In genomic region chr10:22415072-22415471, GRCh38 we compare ENCODE assay signal across 33 cellular contexts.
"Had no signal": no experiment of that assay in that cellular context is flagged by ENCODE, and none has a peak within 500 bp of the region (broad histone marks: within the 10 kb centered on the region; RNA-seq: fewer than 3 reads in every experiment).

No MANE protein-coding gene starts in this region.

- H3K27ac ChIP-seq: adrenal gland, body of pancreas, colonic mucosa, epithelial cell of prostate, esophagus squamous epithelium had no signal

- H3K36me3 ChIP-seq: adrenal gland, colonic mucosa, esophagus squamous epithelium had no signal

- H3K4me3 Mint-ChIP-seq: activated CD4-positive, alpha-beta memory T cell treated with anti-CD3 and anti-CD28 coated beads, Interleukin-2, amount 10 ng/mL, durations not matched to agents 7 days and 5 days; activated CD4-positive, alpha-beta T cell treated with anti-CD3 and anti-CD28 coated beads, Interleukin-2, amount 10 ng/mL, durations not matched to agents 7 days and 5 days; activated naive CD4-positive, alpha-beta T cell treated with anti-CD3 and anti-CD28 coated beads, Interleukin-2, amount 50 U/mL, for 24 hours; activated naive CD8-positive, alpha-beta T cell treated with anti-CD3 and anti-CD28 coated beads for 36 hours; activated naive CD8-positive, alpha-beta T cell treated with anti-CD3 and anti-CD28 coated beads, Interleukin-2, amount 50 U/mL, for 24 hours; activated T-cell treated with anti-CD3 and anti-CD28 coated beads, Interleukin-2, amount 50 U/mL, for 24 hours; activated T-cell treated with anti-CD3 and anti-CD28 coated beads, Interleukin-2, amount 50 U/mL, for 72 hours; activated T-helper 17 cell treated with anti-CD3 and anti-CD28 coated beads, Interleukin-2, amount 50 U/mL, for 72 hours; T-helper 17 cell; T-helper 2 cell treated with Interferon-gamma antibody and Interleukin-4, amounts not matched to agents 5 μg/mL and 100 μg/mL, for 36 hours had no signal

- H3K27ac Mint-ChIP-seq: activated CD4-positive, alpha-beta memory T cell treated with anti-CD3 and anti-CD28 coated beads, Interleukin-2, amount 10 ng/mL, durations not matched to agents 7 days and 5 days; activated CD4-positive, alpha-beta T cell treated with anti-CD3 and anti-CD28 coated beads, Interleukin-2, amount 10 ng/mL, durations not matched to agents 7 days and 5 days; activated naive CD4-positive, alpha-beta T cell treated with anti-CD3 and anti-CD28 coated beads, Interleukin-2, amount 50 U/mL, for 24 hours; activated naive CD8-positive, alpha-beta T cell treated with anti-CD3 and anti-CD28 coated beads for 36 hours; activated naive CD8-positive, alpha-beta T cell treated with anti-CD3 and anti-CD28 coated beads, Interleukin-2, amount 50 U/mL, for 24 hours; activated T-cell treated with anti-CD3 and anti-CD28 coated beads, Interleukin-2, amount 50 U/mL, for 24 hours; activated T-cell treated with anti-CD3 and anti-CD28 coated beads, Interleukin-2, amount 50 U/mL, for 72 hours; activated T-helper 17 cell treated with anti-CD3 and anti-CD28 coated beads, Interleukin-2, amount 50 U/mL, for 72 hours; T-helper 17 cell; T-helper 2 cell treated with Interferon-gamma antibody and Interleukin-4, amounts not matched to agents 5 μg/mL and 100 μg/mL, for 36 hours had no signal

- H3K4me1 Mint-ChIP-seq: activated CD4-positive, alpha-beta memory T cell treated with anti-CD3 and anti-CD28 coated beads, Interleukin-2, amount 10 ng/mL, durations not matched to agents 7 days and 5 days; activated CD4-positive, alpha-beta T cell treated with anti-CD3 and anti-CD28 coated beads, Interleukin-2, amount 10 ng/mL, durations not matched to agents 7 days and 5 days; activated naive CD4-positive, alpha-beta T cell treated with anti-CD3 and anti-CD28 coated beads, Interleukin-2, amount 50 U/mL, for 24 hours; activated naive CD8-positive, alpha-beta T cell treated with anti-CD3 and anti-CD28 coated beads, Interleukin-2, amount 50 U/mL, for 24 hours; activated T-helper 17 cell treated with anti-CD3 and anti-CD28 coated beads, Interleukin-2, amount 50 U/mL, for 72 hours had no signal

- H3K4me3 ChIP-seq: adrenal gland, body of pancreas, colonic mucosa, esophagus squamous epithelium had no signal

- DNase-seq: activated CD4-positive, alpha-beta memory T cell treated with anti-CD3 and anti-CD28 coated beads, Interleukin-2, amount 10 ng/mL, durations not matched to agents 7 days and 5 days; activated CD4-positive, alpha-beta T cell treated with anti-CD3 and anti-CD28 coated beads for 1 hour; activated CD4-positive, alpha-beta T cell treated with anti-CD3 and anti-CD28 coated beads for 4 hours; activated CD4-positive, alpha-beta T cell treated with anti-CD3 and anti-CD28 coated beads, Interleukin-2, amount 10 ng/mL, durations not matched to agents 7 days and 5 days; activated CD4-positive, alpha-beta T cell treated with anti-CD3 and anti-CD28 coated beads, Interleukin-2, amount 50 U/mL, for 4 hours; activated CD8-positive, alpha-beta memory T cell treated with anti-CD3 and anti-CD28 coated beads, Interleukin-2, amount 50 U/mL, for 48 hours; activated effector memory CD4-positive, alpha-beta T cell treated with Interleukin-2 at 50 U/mL for 16 hours; activated gamma-delta T cell treated with Interleukin-2 at 50 U/mL for 16 hours; activated naive CD4-positive, alpha-beta T cell treated with Interleukin-2 at 50 U/mL for 16 hours; activated naive CD8-positive, alpha-beta T cell treated with anti-CD3 and anti-CD28 coated beads for 36 hours; activated naive CD8-positive, alpha-beta T cell treated with anti-CD3 and anti-CD28 coated beads, Interleukin-2, amount 50 U/mL, for 24 hours; activated T-cell treated with anti-CD3 and anti-CD28 coated beads for 4 hours; activated T-cell treated with anti-CD3 and anti-CD28 coated beads, Interleukin-2, amount 50 U/mL, for 24 hours; activated T-cell treated with anti-CD3 and anti-CD28 coated beads, Interleukin-2, amount 50 U/mL, for 72 hours; adrenal gland; amygdala; aorta; body of pancreas; caudate nucleus; colonic mucosa; effector CD8-positive, alpha-beta T cell; esophagus squamous epithelium; foreskin melanocyte; head of caudate nucleus; T-helper 1 cell; T-helper 17 cell; T1000 had no signal

- FAIRE-seq: endometrium, endothelial cell of umbilical vein had no signal

- H3K4me1 ChIP-seq: adrenal gland, body of pancreas, colonic mucosa, esophagus squamous epithelium had no signal

- H3K36me3 Mint-ChIP-seq: activated naive CD4-positive, alpha-beta T cell treated with anti-CD3 and anti-CD28 coated beads, Interleukin-2, amount 50 U/mL, for 24 hours; activated naive CD8-positive, alpha-beta T cell treated with anti-CD3 and anti-CD28 coated beads for 36 hours had no signal

- H3K27me3 ChIP-seq: adrenal gland, body of pancreas, colonic mucosa had no signal

- ATAC-seq: activated naive CD8-positive, alpha-beta T cell treated with anti-CD3 and anti-CD28 coated beads, Interleukin-2, amount 50 U/mL, for 24 hours; activated T-cell treated with anti-CD3 and anti-CD28 coated beads, Interleukin-2, amount 50 U/mL, for 72 hours; activated T-helper 17 cell treated with anti-CD3 and anti-CD28 coated beads, Interleukin-2, amount 50 U/mL, for 72 hours; body of pancreas; T-helper 17 cell had no signal

- H3K9me3 Mint-ChIP-seq: activated CD4-positive, alpha-beta memory T cell treated with anti-CD3 and anti-CD28 coated beads, Interleukin-2, amount 10 ng/mL, durations not matched to agents 7 days and 5 days; activated CD4-positive, alpha-beta T cell treated with anti-CD3 and anti-CD28 coated beads, Interleukin-2, amount 10 ng/mL, durations not matched to agents 7 days and 5 days; activated naive CD4-positive, alpha-beta T cell treated with anti-CD3 and anti-CD28 coated beads, Interleukin-2, amount 50 U/mL, for 24 hours; activated naive CD8-positive, alpha-beta T cell treated with anti-CD3 and anti-CD28 coated beads for 36 hours; activated naive CD8-positive, alpha-beta T cell treated with anti-CD3 and anti-CD28 coated beads, Interleukin-2, amount 50 U/mL, for 24 hours; activated T-cell treated with anti-CD3 and anti-CD28 coated beads, Interleukin-2, amount 50 U/mL, for 24 hours; activated T-cell treated with anti-CD3 and anti-CD28 coated beads, Interleukin-2, amount 50 U/mL, for 72 hours; activated T-helper 17 cell treated with anti-CD3 and anti-CD28 coated beads, Interleukin-2, amount 50 U/mL, for 72 hours; T-helper 2 cell treated with Interferon-gamma antibody and Interleukin-4, amounts not matched to agents 5 μg/mL and 100 μg/mL, for 36 hours had no signal

- H3K9me3 ChIP-seq: adrenal gland, body of pancreas, colonic mucosa, esophagus squamous epithelium had no signal
